Comparison of ENCODE assay signal across 8 cellular contexts in genomic region chr15:25693321-25694237, GRCh38.
A peak's percentile ranks its signal among the peaks of the same experiment; 100 is the strongest.
DNase-seq lines count a peak whose midpoint lies in the region; ATAC-seq and TF ChIP-seq lines count a peak whose summit lies in the region.

No MANE protein-coding gene starts in this region.

- ATAC-seq in activated CD8-positive, alpha-beta memory T cell treated with anti-CD3 and anti-CD28 coated beads, Interleukin-2, amount 10 ng/mL, durations not matched to agents 7 days and 5 days, result no peak

- no peaks in the 10 kb centered on the region for H3K4me1 Mint-ChIP-seq in activated CD8-positive, alpha-beta memory T cell treated with anti-CD3 and anti-CD28 coated beads, Interleukin-2, amount 10 ng/mL, durations not matched to agents 7 days and 5 days

- peaks cover 31% of the 10 kb centered on the region for H3K36me3 Mint-ChIP-seq in activated CD8-positive, alpha-beta memory T cell treated with anti-CD3 and anti-CD28 coated beads, Interleukin-2, amount 10 ng/mL, durations not matched to agents 7 days and 5 days

- no peaks in the 10 kb centered on the region for H3K9me3 Mint-ChIP-seq in activated CD8-positive, alpha-beta memory T cell treated with anti-CD3 and anti-CD28 coated beads, Interleukin-2, amount 10 ng/mL, durations not matched to agents 7 days and 5 days (ENCODE audit: low read depth)

- DNase-seq in AG20443 (ENCODE audit: low spot score), result peak; percentile 73
- DNase-seq in HEK293T (ENCODE audit: extremely low spot score), result peak; percentile 8
- peak; percentile 53 for DNase-seq in activated CD8-positive, alpha-beta memory T cell treated with anti-CD3 and anti-CD28 coated beads, Interleukin-2, amount 10 ng/mL, durations not matched to agents 7 days and 5 days
- DNase-seq in cardiac septum (ENCODE audit: low spot score), result peak; percentile 72
- peak; percentile 46 for DNase-seq in stimulated activated CD4-positive, alpha-beta T cell treated with anti-CD3 and anti-CD28 coated beads, Interleukin-15, amount 100 ng/mL, for 24 hours
- no peak for DNase-seq in NCI-H1048 (lab: John Stamatoyannopoulos, UW)
- DNase-seq in NCI-H1105 (lab: John Stamatoyannopoulos, UW), result no peak
- DNase-seq in Kasumi-1 (lab: John Stamatoyannopoulos, UW), result no peak

- no peaks in the 10 kb centered on the region for H3K27me3 Mint-ChIP-seq in activated CD8-positive, alpha-beta memory T cell treated with anti-CD3 and anti-CD28 coated beads, Interleukin-2, amount 10 ng/mL, durations not matched to agents 7 days and 5 days

- no peak overlapping the region for H3K27ac Mint-ChIP-seq in activated CD8-positive, alpha-beta memory T cell treated with anti-CD3 and anti-CD28 coated beads, Interleukin-2, amount 10 ng/mL, durations not matched to agents 7 days and 5 days

- CTCF ChIA-PET in HEK293T (lab: Yijun Ruan, JAX), result no interaction called here
- CTCF ChIA-PET in activated CD8-positive, alpha-beta memory T cell treated with anti-CD3 and anti-CD28 coated beads, Interleukin-2, amount 10 ng/mL, durations not matched to agents 7 days and 5 days (lab: Charles Lee), result interaction anchor here (1.2 to 3.2 kb wide), 3 partner anchors 10 to 240 kb away, joined by 3 to 10 read pairs (median 8); no protein-coding TSS in a partner anchor

- H3K4me3 Mint-ChIP-seq in activated CD8-positive, alpha-beta memory T cell treated with anti-CD3 and anti-CD28 coated beads, Interleukin-2, amount 10 ng/mL, durations not matched to agents 7 days and 5 days, result no peak overlapping the region

- POLR2A ChIA-PET in HEK293T (lab: Yijun Ruan, JAX), result interaction anchor here (1.0 kb wide), 1 partner anchor 402 kb away, joined by 4 read pairs; no protein-coding TSS in a partner anchor

- intact Hi-C loops in cardiac septum (cut with DNase I), result loop anchor here (5.0 to 10.0 kb wide), 2 partner anchors 241 to 1174 kb away; partner anchors contain the start of gene GABRA5

TF ChIP-seq in HEK293T, 16 proteins besides CTCF, POLR2A, EP300 and RAD21:
- TF ChIP-seq FOXA1 (IDR thresholded peaks at IDR 0.05), result no peak
- no peak for TF ChIP-seq L3MBTL2 (conservative IDR thresholded peaks at IDR 0.05)
- TF ChIP-seq FOXM1 (IDR thresholded peaks at IDR 0.05; ENCODE audit: borderline replicate concordance), result no peak
- TF ChIP-seq TARDBP (IDR thresholded peaks at IDR 0.05), result no peak
- TF ChIP-seq NFRKB (IDR thresholded peaks at IDR 0.05), result no peak
- no peak for TF ChIP-seq FOXK2 (IDR thresholded peaks at IDR 0.05)
- no peak for TF ChIP-seq SUZ12 (IDR thresholded peaks at IDR 0.05)
- no peak for TF ChIP-seq ZNF384 (IDR thresholded peaks at IDR 0.05)
- no peak for TF ChIP-seq SP1 (IDR thresholded peaks at IDR 0.05)
- TF ChIP-seq ELF4 (IDR thresholded peaks at IDR 0.05), result no peak
- TF ChIP-seq LEF1 (IDR thresholded peaks at IDR 0.05; ENCODE audit: borderline replicate concordance), result no peak
- no peak for TF ChIP-seq BHLHE40 (IDR thresholded peaks at IDR 0.05; ENCODE audit: borderline replicate concordance)
- no peak for TF ChIP-seq HDGF (IDR thresholded peaks at IDR 0.05; ENCODE audit: borderline replicate concordance)
- no peak for TF ChIP-seq ARNT (IDR thresholded peaks at IDR 0.05)
- no peak for TF ChIP-seq CTBP1 (IDR thresholded peaks at IDR 0.05; ENCODE audit: borderline replicate concordance)
- TF ChIP-seq PKNOX1 (IDR thresholded peaks at IDR 0.05), result no peak

Comparison
In these comparisons a context has a peak if more than half of its experiments do, and no peak if none do; other contexts are left out.
1. DNase-seq: peak in AG20443 (single experiment), HEK293T (single experiment), activated CD8-positive, alpha-beta memory T cell treated with anti-CD3 and anti-CD28 coated beads, Interleukin-2, amount 10 ng/mL, durations not matched to agents 7 days and 5 days (single experiment), cardiac septum (single experiment) and stimulated activated CD4-positive, alpha-beta T cell treated with anti-CD3 and anti-CD28 coated beads, Interleukin-15, amount 100 ng/mL, for 24 hours (single experiment); none in NCI-H1048 (single experiment), NCI-H1105 (single experiment) and Kasumi-1 (0 of 2).